Comparison of ENCODE assay signal across 1 cellular context in the genomic region with DNA sequence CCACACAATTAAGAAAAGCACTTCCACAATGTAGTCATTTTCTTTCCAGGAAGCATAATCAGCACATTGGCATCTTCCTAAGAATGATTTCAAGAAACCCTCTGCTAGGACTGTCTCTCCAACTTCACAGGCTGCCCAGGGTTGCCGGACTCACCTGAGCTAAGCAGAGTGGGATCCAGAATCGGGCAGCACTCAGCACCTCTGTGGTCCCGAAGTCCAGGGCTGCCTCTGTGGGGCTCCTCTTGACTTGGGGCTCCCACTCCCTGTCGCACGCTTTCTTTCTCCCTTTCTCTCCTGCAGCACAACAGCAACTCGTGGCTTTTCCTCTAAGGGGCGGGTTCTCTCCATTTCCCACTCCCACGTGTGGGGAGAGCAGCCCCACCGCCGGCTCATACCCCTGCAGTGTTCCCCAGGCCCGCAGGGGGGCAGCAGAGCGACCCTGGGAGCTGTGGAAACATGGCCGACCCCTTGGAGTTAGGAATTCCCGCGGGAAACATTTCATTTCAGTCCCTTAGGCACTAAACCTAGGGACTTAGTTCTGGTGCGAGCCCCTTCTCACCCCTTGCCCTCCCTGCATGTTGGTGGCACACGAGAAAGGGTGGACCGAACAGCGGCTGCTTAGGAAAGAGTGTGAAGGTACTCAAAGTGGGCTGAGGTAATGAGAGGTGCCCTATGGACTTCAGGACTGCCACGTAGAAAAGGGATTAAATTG.
TF ChIP-seq lines count a peak whose summit lies in the region.

TMEM272 (minus strand) TSS at position 316 of the 712 bp plus-strand sequence. CDS start 6,647 bp downstream, outside the sequence.

TF ChIP-seq in K562, 482 proteins besides CTCF, POLR2A, EP300 and RAD21 (continued from another document and continues in another):
- TF ChIP-seq, protein P1, sequence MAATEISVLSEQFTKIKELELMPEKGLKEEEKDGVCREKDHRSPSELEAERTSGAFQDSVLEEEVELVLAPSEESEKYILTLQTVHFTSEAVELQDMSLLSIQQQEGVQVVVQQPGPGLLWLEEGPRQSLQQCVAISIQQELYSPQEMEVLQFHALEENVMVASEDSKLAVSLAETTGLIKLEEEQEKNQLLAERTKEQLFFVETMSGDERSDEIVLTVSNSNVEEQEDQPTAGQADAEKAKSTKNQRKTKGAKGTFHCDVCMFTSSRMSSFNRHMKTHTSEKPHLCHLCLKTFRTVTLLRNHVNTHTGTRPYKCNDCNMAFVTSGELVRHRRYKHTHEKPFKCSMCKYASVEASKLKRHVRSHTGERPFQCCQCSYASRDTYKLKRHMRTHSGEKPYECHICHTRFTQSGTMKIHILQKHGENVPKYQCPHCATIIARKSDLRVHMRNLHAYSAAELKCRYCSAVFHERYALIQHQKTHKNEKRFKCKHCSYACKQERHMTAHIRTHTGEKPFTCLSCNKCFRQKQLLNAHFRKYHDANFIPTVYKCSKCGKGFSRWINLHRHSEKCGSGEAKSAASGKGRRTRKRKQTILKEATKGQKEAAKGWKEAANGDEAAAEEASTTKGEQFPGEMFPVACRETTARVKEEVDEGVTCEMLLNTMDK (IDR thresholded peaks at IDR 0.05; ENCODE audit: borderline replicate concordance, insufficient read depth, low read depth, low read length, poor library complexity, severe bottlenecking): peak; percentile 41
- TF ChIP-seq TBP (optimal IDR thresholded peaks at IDR 0.05; ENCODE audit: low read depth, low read length) (no peak), ZNF253 (CRISPR knock-in tag; conservative IDR thresholded peaks at IDR 0.05) (no peak), ARID4B (CRISPR knock-in tag; IDR thresholded peaks at IDR 0.05) (no peak), RB1 (IDR thresholded peaks at IDR 0.05; ENCODE audit: low read depth) (peak; percentile 51; the same call in 1 of the 2 replicates), BRD4 (IDR thresholded peaks at IDR 0.05) (no peak), NR4A1 (CRISPR knock-in tag; IDR thresholded peaks at IDR 0.05) (no peak), NR4A1 (tag; IDR thresholded peaks at IDR 0.05) (no peak), DDX20 (tag; IDR thresholded peaks at IDR 0.05; ENCODE audit: low read depth) (no peak), NONO (IDR thresholded peaks at IDR 0.05; ENCODE audit: low read depth in 2 of 2, low read length in 1 of 2) (no peak), TBL1XR1 (IDR thresholded peaks at IDR 0.05; ENCODE audit: low read length in 2 of 2) (no peak), SMAD3 (CRISPR knock-in tag; conservative IDR thresholded peaks at IDR 0.05) (no peak), NEUROD1 (IDR thresholded peaks at IDR 0.05; ENCODE audit: borderline replicate concordance, low read depth, low read length, partially characterized antibody) (no peak), RNF219 (CRISPR knock-in tag; IDR thresholded peaks at IDR 0.05) (no peak), PTBP1 (IDR thresholded peaks at IDR 0.05; ENCODE audit: low read depth, low read length) (no peak), NELFE (IDR thresholded peaks at IDR 0.05; ENCODE audit: insufficient read depth, insufficient read length) (no peak), MAFG (tag; conservative IDR thresholded peaks at IDR 0.05) (no peak), RAD51 (IDR thresholded peaks at IDR 0.05; ENCODE audit: borderline replicate concordance, low read depth) (no peak), ZNF699 (CRISPR knock-in tag; IDR thresholded peaks at IDR 0.05; ENCODE audit: insufficient replicate concordance) (no peak), EHMT2 (IDR thresholded peaks at IDR 0.05) (peak; percentile 72; the same call in 1 of the 2 replicates), MTA2 (IDR thresholded peaks at IDR 0.05; ENCODE audit: low read depth) (no peak), PRMT5 (CRISPR knock-in tag; IDR thresholded peaks at IDR 0.05) (no peak), GABPB1 (CRISPR knock-in tag; IDR thresholded peaks at IDR 0.05) (0 out of 2 replicates have a peak, but pooled peaks have one; percentile 29), ZNF263 (CRISPR knock-in tag; IDR thresholded peaks at IDR 0.05; ENCODE audit: borderline replicate concordance) (no peak), MCM2 (IDR thresholded peaks at IDR 0.05; ENCODE audit: low read depth) (no peak), SMAD4 (CRISPR knock-in tag; conservative IDR thresholded peaks at IDR 0.05) (0 out of 2 replicates have a peak, but pooled peaks have one; percentile 32), ZBTB1 (CRISPR knock-in tag; IDR thresholded peaks at IDR 0.05; ENCODE audit: borderline replicate concordance, low read depth) (0 out of 2 replicates have a peak, but pooled peaks have one; percentile 19), RBM17 (IDR thresholded peaks at IDR 0.05; ENCODE audit: borderline replicate concordance, low read depth, low read length) (no peak), NFXL1 (CRISPR knock-in tag; IDR thresholded peaks at IDR 0.05) (no peak), PTTG1 (tag; IDR thresholded peaks at IDR 0.05; ENCODE audit: low read depth) (no peak), BRF1 (IDR thresholded peaks at IDR 0.05; ENCODE audit: borderline replicate concordance, extremely low read depth, insufficient read length) (no peak), HSF4 (CRISPR knock-in tag; IDR thresholded peaks at IDR 0.05; ENCODE audit: borderline replicate concordance) (no peak), TCF7L2 (IDR thresholded peaks at IDR 0.05; ENCODE audit: low read depth, low read length) (no peak), HDGF (IDR thresholded peaks at IDR 0.05) (no peak), ETV6 (IDR thresholded peaks at IDR 0.05; ENCODE audit: borderline replicate concordance in 1 of 2, low read depth in 2 of 2, low read length in 1 of 2) (no peak), ETV6 (CRISPR knock-in tag; IDR thresholded peaks at IDR 0.05; ENCODE audit: borderline replicate concordance) (no peak), GATAD2B (IDR thresholded peaks at IDR 0.05; ENCODE audit: borderline replicate concordance) (no peak), YY1 (IDR thresholded peaks at IDR 0.05; ENCODE audit: borderline replicate concordance in 1 of 3, control insufficient read depth in 1 of 3, extremely low read depth in 1 of 3, insufficient read depth in 3 of 3, insufficient read length in 1 of 3, insufficient replicate concordance in 2 of 3, low read depth in 1 of 3, low read length in 2 of 3) (peak; percentile 37 to 95 (median 83)), NR2F6 (CRISPR knock-in tag; IDR thresholded peaks at IDR 0.05) (no peak), TAL1 (IDR thresholded peaks at IDR 0.05) (no peak), HOMEZ (CRISPR knock-in tag; IDR thresholded peaks at IDR 0.05) (no peak)
- TF ChIP-seq, protein P2, sequence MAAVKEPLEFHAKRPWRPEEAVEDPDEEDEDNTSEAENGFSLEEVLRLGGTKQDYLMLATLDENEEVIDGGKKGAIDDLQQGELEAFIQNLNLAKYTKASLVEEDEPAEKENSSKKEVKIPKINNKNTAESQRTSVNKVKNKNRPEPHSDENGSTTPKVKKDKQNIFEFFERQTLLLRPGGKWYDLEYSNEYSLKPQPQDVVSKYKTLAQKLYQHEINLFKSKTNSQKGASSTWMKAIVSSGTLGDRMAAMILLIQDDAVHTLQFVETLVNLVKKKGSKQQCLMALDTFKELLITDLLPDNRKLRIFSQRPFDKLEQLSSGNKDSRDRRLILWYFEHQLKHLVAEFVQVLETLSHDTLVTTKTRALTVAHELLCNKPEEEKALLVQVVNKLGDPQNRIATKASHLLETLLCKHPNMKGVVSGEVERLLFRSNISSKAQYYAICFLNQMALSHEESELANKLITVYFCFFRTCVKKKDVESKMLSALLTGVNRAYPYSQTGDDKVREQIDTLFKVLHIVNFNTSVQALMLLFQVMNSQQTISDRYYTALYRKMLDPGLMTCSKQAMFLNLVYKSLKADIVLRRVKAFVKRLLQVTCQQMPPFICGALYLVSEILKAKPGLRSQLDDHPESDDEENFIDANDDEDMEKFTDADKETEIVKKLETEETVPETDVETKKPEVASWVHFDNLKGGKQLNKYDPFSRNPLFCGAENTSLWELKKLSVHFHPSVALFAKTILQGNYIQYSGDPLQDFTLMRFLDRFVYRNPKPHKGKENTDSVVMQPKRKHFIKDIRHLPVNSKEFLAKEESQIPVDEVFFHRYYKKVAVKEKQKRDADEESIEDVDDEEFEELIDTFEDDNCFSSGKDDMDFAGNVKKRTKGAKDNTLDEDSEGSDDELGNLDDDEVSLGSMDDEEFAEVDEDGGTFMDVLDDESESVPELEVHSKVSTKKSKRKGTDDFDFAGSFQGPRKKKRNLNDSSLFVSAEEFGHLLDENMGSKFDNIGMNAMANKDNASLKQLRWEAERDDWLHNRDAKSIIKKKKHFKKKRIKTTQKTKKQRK (IDR thresholded peaks at IDR 0.05; ENCODE audit: borderline replicate concordance, low read depth, low read length): no peak
- TF ChIP-seq, protein P3, sequence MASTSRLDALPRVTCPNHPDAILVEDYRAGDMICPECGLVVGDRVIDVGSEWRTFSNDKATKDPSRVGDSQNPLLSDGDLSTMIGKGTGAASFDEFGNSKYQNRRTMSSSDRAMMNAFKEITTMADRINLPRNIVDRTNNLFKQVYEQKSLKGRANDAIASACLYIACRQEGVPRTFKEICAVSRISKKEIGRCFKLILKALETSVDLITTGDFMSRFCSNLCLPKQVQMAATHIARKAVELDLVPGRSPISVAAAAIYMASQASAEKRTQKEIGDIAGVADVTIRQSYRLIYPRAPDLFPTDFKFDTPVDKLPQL (IDR thresholded peaks at IDR 0.05; ENCODE audit: extremely low read depth, insufficient read length): no peak
- TF ChIP-seq, protein P4, sequence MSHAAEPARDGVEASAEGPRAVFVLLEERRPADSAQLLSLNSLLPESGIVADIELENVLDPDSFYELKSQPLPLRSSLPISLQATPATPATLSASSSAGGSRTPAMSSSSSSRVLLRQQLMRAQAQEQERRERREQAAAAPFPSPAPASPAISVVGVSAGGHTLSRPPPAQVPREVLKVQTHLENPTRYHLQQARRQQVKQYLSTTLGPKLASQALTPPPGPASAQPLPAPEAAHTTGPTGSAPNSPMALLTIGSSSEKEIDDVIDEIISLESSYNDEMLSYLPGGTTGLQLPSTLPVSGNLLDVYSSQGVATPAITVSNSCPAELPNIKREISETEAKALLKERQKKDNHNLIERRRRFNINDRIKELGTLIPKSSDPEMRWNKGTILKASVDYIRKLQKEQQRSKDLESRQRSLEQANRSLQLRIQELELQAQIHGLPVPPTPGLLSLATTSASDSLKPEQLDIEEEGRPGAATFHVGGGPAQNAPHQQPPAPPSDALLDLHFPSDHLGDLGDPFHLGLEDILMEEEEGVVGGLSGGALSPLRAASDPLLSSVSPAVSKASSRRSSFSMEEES (CRISPR knock-in tag; IDR thresholded peaks at IDR 0.05): no peak
